8 cellular contexts compared by ENCODE assay signal in the genomic region with DNA sequence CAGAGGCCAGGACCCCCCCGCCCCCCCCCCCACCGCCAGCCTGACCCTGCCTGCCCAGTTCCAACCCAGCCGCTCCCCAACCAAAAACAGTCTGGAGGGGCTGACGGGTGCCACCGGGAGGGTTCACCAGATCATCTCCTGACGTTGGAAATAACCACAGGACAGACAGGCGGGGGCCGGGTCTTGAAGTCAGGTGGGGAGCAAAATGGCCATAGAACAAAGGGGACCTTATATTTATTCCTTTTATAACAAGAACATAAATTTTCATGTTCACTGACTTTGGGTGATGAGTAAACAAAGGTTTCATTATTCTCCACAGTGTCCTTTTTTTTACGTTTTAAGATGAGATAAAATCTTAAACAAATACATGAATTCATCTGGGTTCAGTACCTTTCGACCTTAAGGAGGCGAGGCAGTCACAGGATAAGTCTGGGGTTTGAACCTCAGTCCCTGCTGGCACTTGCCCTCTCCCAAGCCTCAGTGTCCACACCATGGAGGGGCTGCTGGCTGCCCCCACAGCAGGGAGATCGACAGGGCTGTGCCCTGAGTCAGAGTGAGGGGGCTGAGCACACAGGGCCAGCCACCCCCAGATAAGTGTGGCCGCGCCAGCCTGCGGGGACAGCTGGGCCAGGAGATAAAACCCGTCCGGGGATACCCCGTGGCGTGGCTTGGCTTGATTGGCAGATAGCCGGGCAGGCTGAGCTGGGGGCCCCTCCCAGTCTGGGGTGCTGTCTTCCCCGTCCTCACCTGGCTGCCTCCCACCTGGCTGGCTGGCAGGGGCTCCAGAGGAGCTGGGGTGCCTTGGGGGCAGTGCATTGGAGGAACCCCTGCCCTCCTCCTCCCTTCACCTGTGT. TPM values are rescaled to one million over a fixed set of nuclear protein-coding genes. Genes with fewer than 3 reads are reported as not detected.
A peak's percentile ranks its signal among the peaks of the same experiment; 100 is the strongest.
DNase-seq lines count a peak whose midpoint lies in the region; ATAC-seq and TF ChIP-seq lines count a peak whose summit lies in the region.

No MANE protein-coding gene starts in this region.

- peak overlapping the region; percentile 78; the same call in 1 of the 2 replicates for H3K27ac ChIP-seq in GM23338 (ENCODE audit: low read depth)
- H3K27ac ChIP-seq in RWPE1 = peak overlapping the region; percentile 98
- H3K27ac ChIP-seq in effector memory CD4-positive, alpha-beta T cell (ENCODE audit: insufficient read depth, low read length, poor library complexity, severe bottlenecking) = peak overlapping the region; percentile 29
- peak overlapping the region; percentile 81 for H3K27ac ChIP-seq in skeletal muscle tissue (ENCODE audit: low read depth, low read length)
- H3K27ac ChIP-seq in adrenal gland = peak overlapping the region in 2 of 5 donors; percentile 56 to 80

- H3K9me3 ChIP-seq in effector memory CD4-positive, alpha-beta T cell (ENCODE audit: control insufficient read depth, low read length) = no peaks in the 10 kb centered on the region
- H3K9me3 ChIP-seq in skeletal muscle tissue (ENCODE audit: control insufficient read depth in 3 of 3, low read length in 3 of 3) (no peaks in the 10 kb centered on the region), adrenal gland (replicated peaks in 1 of 3) (no peaks in the 10 kb centered on the region)

- TF ChIP-seq CTCF in GM23338 (conservative IDR thresholded peaks at IDR 0.05; ENCODE audit: low read depth in 2 of 2) = no peak
- no peak for TF ChIP-seq CTCF in RWPE1 (conservative IDR thresholded peaks at IDR 0.05; ENCODE audit: low read depth)
- no peak for TF ChIP-seq CTCF in adrenal gland (IDR thresholded peaks at IDR 0.05)
- no peak for TF ChIP-seq CTCF in GM13977 (IDR thresholded peaks at IDR 0.05; ENCODE audit: extremely low read depth, insufficient read depth, missing control alignments)

- H3K36me3 ChIP-seq in GM23338 (ENCODE audit: insufficient read depth) (peaks cover 5% of the 10 kb centered on the region; the same call in 1 of the 2 replicates), skeletal muscle tissue (ENCODE audit: control insufficient read depth in 3 of 3, insufficient read depth in 3 of 3, low read length in 3 of 3) (peaks cover 8 to 18% (median 12%) of the 10 kb centered on the region in 3 donors), adrenal gland (replicated peaks in 1 of 2) (no peaks in the 10 kb centered on the region)
- H3K36me3 ChIP-seq in effector memory CD4-positive, alpha-beta T cell (ENCODE audit: control insufficient read depth, insufficient read depth, low read length) = peaks cover 12% of the 10 kb centered on the region

- WGBS in adrenal gland, 4 donors = 57 to 68% (median 66%) methylated on average over 9 to 21 of the region's 21 CpGs

- peaks cover 66% of the 10 kb centered on the region for H3K4me1 Mint-ChIP-seq in GM23338

- intact Hi-C loops in adrenal gland (cut with DNase I) = no loop called here
- intact Hi-C loops in head of caudate nucleus (cut with DNase I) = no loop called here

- peak overlapping the region in 1 of 3 donors; percentile 71 for H3K9ac ChIP-seq in skeletal muscle tissue (ENCODE audit: low read depth in 1 of 3, low read length in 3 of 3)

- H3K9me3 Mint-ChIP-seq in GM23338 = no peaks in the 10 kb centered on the region

- H3K4me3 Mint-ChIP-seq in GM23338 = peak overlapping the region; percentile 43; the same call in 1 of the 3 replicates

- peaks cover 81% of the 10 kb centered on the region for H3K79me2 ChIP-seq in GM23338 (replicated peaks; ENCODE audit: insufficient read depth)

- H2AFZ ChIP-seq in GM23338 = no peak overlapping the region

- peak overlapping the region; percentile 52; the same call in 1 of the 2 replicates for H3K4me2 ChIP-seq in GM23338

- ATAC-seq in GM23338 (peak; percentile 1; the same call in 1 of the 3 replicates), GM21529 (IDR thresholded peaks at IDR 0.05; ENCODE audit: unreplicated experiment) (no peak)

- H3F3A ChIP-seq in GM23338 (replicated peaks; ENCODE audit: low read depth) = peaks cover 28% of the 10 kb centered on the region

- no peaks in the 10 kb centered on the region for H3K9me2 ChIP-seq in GM23338 (ENCODE audit: insufficient read depth)

- TF ChIP-seq POLR2A in adrenal gland (IDR thresholded peaks at IDR 0.05) = no peak

- H4K20me1 ChIP-seq in GM23338 (replicated peaks; ENCODE audit: insufficient read depth) = peaks cover 30% of the 10 kb centered on the region

- no peaks in the 10 kb centered on the region for H3K27me3 ChIP-seq in GM23338 (ENCODE audit: insufficient read depth)
- H3K27me3 ChIP-seq in effector memory CD4-positive, alpha-beta T cell (replicated peaks; ENCODE audit: control insufficient read depth, insufficient read depth, low read length, poor library complexity, severe bottlenecking) = no peaks in the 10 kb centered on the region
- H3K27me3 ChIP-seq in skeletal muscle tissue (ENCODE audit: control insufficient read depth in 3 of 3, insufficient read depth in 3 of 3, low read length in 3 of 3) = no peaks in the 10 kb centered on the region
- no peaks in the 10 kb centered on the region for H3K27me3 ChIP-seq in adrenal gland

- peaks cover 23% of the 10 kb centered on the region for H3K27me3 Mint-ChIP-seq in GM23338 (ENCODE audit: insufficient read depth, low read depth, poor library complexity)

- H3K4me3 ChIP-seq in GM23338 (0 out of 2 replicates have a peak overlapping the region, but pooled peaks have one; percentile 16), skeletal muscle tissue (ENCODE audit: low read length in 3 of 3) (peak overlapping the region in 1 of 3 donors; percentile 12), adrenal gland (peak overlapping the region in 1 of 4 donors; percentile 20)
- H3K4me3 ChIP-seq in effector memory CD4-positive, alpha-beta T cell (ENCODE audit: insufficient read depth, low read depth, low read length, poor library complexity, severe bottlenecking) = no peak overlapping the region

- peaks cover 45% of the 10 kb centered on the region for H3K4me1 ChIP-seq in GM23338 (ENCODE audit: insufficient read depth)
- peaks cover 33% of the 10 kb centered on the region for H3K4me1 ChIP-seq in effector memory CD4-positive, alpha-beta T cell (ENCODE audit: control insufficient read depth, insufficient read depth, low read length, poor library complexity, severe bottlenecking)
- H3K4me1 ChIP-seq in skeletal muscle tissue (ENCODE audit: control insufficient read depth in 3 of 3, insufficient read depth in 3 of 3, low read length in 3 of 3) = peaks cover 81 to 97% (median 94%) of the 10 kb centered on the region in 3 donors
- peaks cover 9 to 21% of the 10 kb centered on the region in 2 donors for H3K4me1 ChIP-seq in adrenal gland (replicated peaks in 1 of 2)

- H3K27ac Mint-ChIP-seq in GM23338 = peak overlapping the region; percentile 83

- DNase-seq in GM23338 (ENCODE audit: low spot score) = no peak
- DNase-seq in RWPE1 (ENCODE audit: low spot score) = peak; percentile 81
- peak in 2 of 3 donors; percentile 42 to 70 for DNase-seq in effector memory CD4-positive, alpha-beta T cell
- no peak for DNase-seq in adrenal gland
- no peak for DNase-seq in head of caudate nucleus
- DNase-seq in GM13977 (ENCODE audit: low spot score) = no peak

- CTCF ChIA-PET in RWPE1 (lab: Yijun Ruan, JAX) = interaction anchor here (3.5 kb wide), 1 partner anchor 75 kb away, joined by 19 read pairs; no protein-coding TSS in a partner anchor

- H3K36me3 Mint-ChIP-seq in GM23338 (ENCODE audit: low read depth) = peaks cover 79% of the 10 kb centered on the region

- in situ Hi-C loops in GM13977 (cut with MboI; ENCODE audit: low pct_unique_long_range_greater_than_20kb, low sequenced_read_pairs, unreplicated experiment) = no loop called here

- POLR2A ChIA-PET in RWPE1 (lab: Yijun Ruan, JAX; ENCODE audit: low non-redundant PET) = interaction anchor here (0.6 to 1.1 kb wide), 2 partner anchors 13 to 77 kb away, joined by 4 read pairs; no protein-coding TSS in a partner anchor

TF ChIP-seq in GM23338, 12 proteins besides CTCF, POLR2A, EP300 and RAD21:
- no peak for TF ChIP-seq EZH2phosphoT487 (IDR thresholded peaks at IDR 0.05; ENCODE audit: unreplicated experiment)
- no peak for TF ChIP-seq CREB1 (CRISPR knock-in tag; IDR thresholded peaks at IDR 0.05; ENCODE audit: low read depth)
- TF ChIP-seq POLR2AphosphoS5 (IDR thresholded peaks at IDR 0.05; ENCODE audit: low read depth) = peak; percentile 28; the same call in 1 of the 2 replicates
- TF ChIP-seq STAT1 (IDR thresholded peaks at IDR 0.05; ENCODE audit: unreplicated experiment) = no peak
- no peak for TF ChIP-seq ZNF331 (CRISPR knock-in tag; IDR thresholded peaks at IDR 0.05; ENCODE audit: low read depth)

RNA-seq across cellular contexts. Expression of gene SLC7A5, which starts 15.0 kb away (rescaled TPM):
- total RNA-seq in GM23338 (2014; rRNA removed; shearing (Covaris generic)) = 328 and 386 TPM in 2 replicates
- polyA plus RNA-seq in GM23338 (2016; fragmentation: Nextera tagmentation; extraction: Ambion mirVana) (107 and 109 TPM in 2 replicates), adrenal gland (1 to 10 TPM; 1.6 to 3.7 (median 1.8) TPM)
- total RNA-seq in skeletal muscle tissue (3.1 TPM), adrenal gland (1 to 10 TPM in 7 of 8 donors, under 1 TPM in 1; 0.69 to 6.4 (median 2.4) TPM)

Comparison
In these comparisons a context has a peak if more than half of its experiments do, and no peak if none do; other contexts are left out.
1. DNase-seq: peak in RWPE1 (single experiment) and effector memory CD4-positive, alpha-beta T cell (2 of 3); none in GM23338 (single experiment), adrenal gland (0 of 7), head of caudate nucleus (0 of 42) and GM13977 (single experiment).
2. RNA of gene SLC7A5, which starts 15.0 kb away (total RNA-seq): 328 to 386 TPM in GM23338; 3.1 TPM in skeletal muscle tissue (single experiment) and 0.69 to 6.4 TPM in adrenal gland; every median in the first group is over 10 times any median in the second.